ENCODE assay signal across 1 cellular context in genomic region chr21:42848932-42849758, GRCh38.
TF ChIP-seq lines count a peak whose summit lies in the region.

No MANE protein-coding gene starts in this region.

TF ChIP-seq in K562, 482 proteins besides CTCF, POLR2A, EP300 and RAD21 (continued from another document):
- no peak for TF ChIP-seq E2F8 (IDR thresholded peaks at IDR 0.05; ENCODE audit: low read depth, partially characterized antibody)
